ENCODE assay signal across 1 cellular context in the genomic region with DNA sequence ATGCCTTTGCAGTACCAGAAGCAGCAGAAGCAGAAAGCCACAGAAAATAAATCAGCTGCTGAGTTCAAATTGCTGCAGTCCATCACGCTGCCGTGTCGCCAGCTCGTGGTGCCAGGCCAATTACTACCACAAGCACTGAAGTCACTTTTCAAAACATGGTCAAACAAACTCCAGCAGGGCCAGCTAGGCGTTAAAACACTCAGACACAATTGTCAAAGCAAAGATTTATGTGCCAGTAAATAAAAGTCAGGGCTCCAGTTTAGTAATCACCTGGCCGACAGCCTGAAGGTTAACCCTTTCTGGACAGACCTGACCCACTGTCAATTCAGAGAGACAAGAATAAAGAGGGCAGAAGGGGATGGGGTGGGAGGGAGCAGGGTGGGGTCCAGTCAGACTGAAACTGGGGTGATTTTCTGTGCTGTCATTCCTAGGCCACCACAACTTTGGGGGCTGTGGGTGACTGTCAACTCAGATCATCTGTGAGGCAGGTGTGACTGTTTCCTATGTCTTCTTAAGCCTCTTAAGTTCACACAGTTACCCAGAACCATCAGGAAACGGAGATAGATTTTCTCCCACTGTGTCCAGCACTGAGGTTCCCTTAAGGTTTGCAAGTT.
TF ChIP-seq lines count a peak whose summit lies in the region.

No MANE protein-coding gene starts in this region.

TF ChIP-seq in GM12878, 131 proteins besides CTCF, POLR2A, EP300 and RAD21 (continued from another document):
- TF ChIP-seq ZBTB40 (IDR thresholded peaks at IDR 0.05; ENCODE audit: borderline replicate concordance) (no peak), SMARCA5 (IDR thresholded peaks at IDR 0.05) (0 out of 2 replicates have a peak, but pooled peaks have one; percentile 17), SRF (IDR thresholded peaks at IDR 0.05; ENCODE audit: low read depth in 2 of 2, low read length in 2 of 2) (0 out of 4 replicates have a peak, but pooled peaks of 1 of the 2 experiments have one; percentile 44), CBFB (IDR thresholded peaks at IDR 0.05; ENCODE audit: low read depth) (peak; percentile 12; the same call in 1 of the 2 replicates), TCF12 (IDR thresholded peaks at IDR 0.05; ENCODE audit: low read depth, low read length) (peak; percentile 96), MTA2 (IDR thresholded peaks at IDR 0.05; ENCODE audit: low read depth) (peak; percentile 72)
- TF ChIP-seq, protein P1, sequence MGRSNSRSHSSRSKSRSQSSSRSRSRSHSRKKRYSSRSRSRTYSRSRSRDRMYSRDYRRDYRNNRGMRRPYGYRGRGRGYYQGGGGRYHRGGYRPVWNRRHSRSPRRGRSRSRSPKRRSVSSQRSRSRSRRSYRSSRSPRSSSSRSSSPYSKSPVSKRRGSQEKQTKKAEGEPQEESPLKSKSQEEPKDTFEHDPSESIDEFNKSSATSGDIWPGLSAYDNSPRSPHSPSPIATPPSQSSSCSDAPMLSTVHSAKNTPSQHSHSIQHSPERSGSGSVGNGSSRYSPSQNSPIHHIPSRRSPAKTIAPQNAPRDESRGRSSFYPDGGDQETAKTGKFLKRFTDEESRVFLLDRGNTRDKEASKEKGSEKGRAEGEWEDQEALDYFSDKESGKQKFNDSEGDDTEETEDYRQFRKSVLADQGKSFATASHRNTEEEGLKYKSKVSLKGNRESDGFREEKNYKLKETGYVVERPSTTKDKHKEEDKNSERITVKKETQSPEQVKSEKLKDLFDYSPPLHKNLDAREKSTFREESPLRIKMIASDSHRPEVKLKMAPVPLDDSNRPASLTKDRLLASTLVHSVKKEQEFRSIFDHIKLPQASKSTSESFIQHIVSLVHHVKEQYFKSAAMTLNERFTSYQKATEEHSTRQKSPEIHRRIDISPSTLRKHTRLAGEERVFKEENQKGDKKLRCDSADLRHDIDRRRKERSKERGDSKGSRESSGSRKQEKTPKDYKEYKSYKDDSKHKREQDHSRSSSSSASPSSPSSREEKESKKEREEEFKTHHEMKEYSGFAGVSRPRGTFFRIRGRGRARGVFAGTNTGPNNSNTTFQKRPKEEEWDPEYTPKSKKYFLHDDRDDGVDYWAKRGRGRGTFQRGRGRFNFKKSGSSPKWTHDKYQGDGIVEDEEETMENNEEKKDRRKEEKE (IDR thresholded peaks at IDR 0.05) = no peak
